Comparison of ENCODE assay signal across 9 cellular contexts in genomic region chr15:61834076-61834697, GRCh38.
A peak's percentile ranks its signal among the peaks of the same experiment; 100 is the strongest.
DNase-seq lines count a peak whose midpoint lies in the region; ATAC-seq and TF ChIP-seq lines count a peak whose summit lies in the region.
"Had no signal": no experiment of that assay in that cellular context is flagged by ENCODE, and none has a peak within 500 bp of the region (broad histone marks: within the 10 kb centered on the region; RNA-seq: fewer than 3 reads in every experiment).

No MANE protein-coding gene starts in this region.

- H3K27ac Mint-ChIP-seq in T-helper 2 cell treated with Interferon-gamma antibody and Interleukin-4, amounts not matched to agents 5 μg/mL and 100 μg/mL, for 36 hours: no peak overlapping the region
- H3K27ac Mint-ChIP-seq: IgD-negative memory B cell had no signal

- no peak for TF ChIP-seq POLR2A in sigmoid colon (IDR thresholded peaks at IDR 0.05)

- peak; percentile 75 for ATAC-seq in GM21528 (IDR thresholded peaks at IDR 0.05; ENCODE audit: low FRiP score, unreplicated experiment)
- no peak for ATAC-seq in HG02970 (IDR thresholded peaks at IDR 0.05; ENCODE audit: low FRiP score, unreplicated experiment)

- H3K27me3 ChIP-seq in sigmoid colon: no peaks in the 10 kb centered on the region

- no peak overlapping the region for H3K27ac ChIP-seq in sigmoid colon

- peaks cover 0 to 5% (median 0%) of the 10 kb centered on the region in 4 donors for H3K4me1 ChIP-seq in sigmoid colon

- TF ChIP-seq CTCF in sigmoid colon (IDR thresholded peaks at IDR 0.05): peak; percentile 78 to 95 (median 85)

- H3K4me3 Mint-ChIP-seq in T-helper 2 cell treated with Interferon-gamma antibody and Interleukin-4, amounts not matched to agents 5 μg/mL and 100 μg/mL, for 36 hours: no peak overlapping the region

- H3K27me3 Mint-ChIP-seq in T-helper 2 cell treated with Interferon-gamma antibody and Interleukin-4, amounts not matched to agents 5 μg/mL and 100 μg/mL, for 36 hours (ENCODE audit: low read depth): peaks cover 17% of the 10 kb centered on the region

- peak; percentile 73 for DNase-seq in CD1c-positive myeloid dendritic cell (ENCODE audit: extremely low spot score)
- peak; percentile 25 for DNase-seq in NCI-H146 treated with DMSO at 0.1 percent for 48 hours (lab: John Stamatoyannopoulos, UW; ENCODE audit: unreplicated experiment)
- peak; percentile 53 for DNase-seq in T-helper 2 cell treated with Interferon-gamma antibody and Interleukin-4, amounts not matched to agents 5 μg/mL and 100 μg/mL, for 36 hours (ENCODE audit: low spot score)
- DNase-seq in amygdala (lab: John Stamatoyannopoulos, UW): peak in 50 of 56 donors; percentile 13 to 90 (median 57)
- DNase-seq in hepatic stellate cell (ENCODE audit: low spot score): peak; percentile 74
- peak; percentile 88 for DNase-seq in sigmoid colon

- H3K36me3 Mint-ChIP-seq in T-helper 2 cell treated with Interferon-gamma antibody and Interleukin-4, amounts not matched to agents 5 μg/mL and 100 μg/mL, for 36 hours (ENCODE audit: low read depth): no peaks in the 10 kb centered on the region
- H3K36me3 Mint-ChIP-seq: IgD-negative memory B cell had no signal

- 27 to 32% methylated on average over 16 of the region's 16 CpGs for WGBS in sigmoid colon, 2 donors

- H3K9me3 Mint-ChIP-seq in T-helper 2 cell treated with Interferon-gamma antibody and Interleukin-4, amounts not matched to agents 5 μg/mL and 100 μg/mL, for 36 hours: no peaks in the 10 kb centered on the region
- H3K9me3 Mint-ChIP-seq: IgD-negative memory B cell had no signal

- H3K4me1 Mint-ChIP-seq in T-helper 2 cell treated with Interferon-gamma antibody and Interleukin-4, amounts not matched to agents 5 μg/mL and 100 μg/mL, for 36 hours (ENCODE audit: low read depth): peaks cover 1% of the 10 kb centered on the region

- no peaks in the 10 kb centered on the region for H3K9me3 ChIP-seq in sigmoid colon

- H3K36me3 ChIP-seq in sigmoid colon: no peaks in the 10 kb centered on the region

- intact Hi-C loops in sigmoid colon (cut with DNase I): loop anchor here (2.0 to 10.0 kb wide), 3 partner anchors 769 to 1325 kb away; no protein-coding TSS in a partner anchor

- no peak overlapping the region for H3K4me3 ChIP-seq in sigmoid colon

- TF ChIP-seq EP300 in sigmoid colon (IDR thresholded peaks at IDR 0.05): no peak

Comparison
In these comparisons a context has a peak if more than half of its experiments do, and no peak if none do; other contexts are left out.
1. DNase-seq: peak in every context shown above with its lines; median percentile 88 in sigmoid colon; 74 in hepatic stellate cell; 73 in CD1c-positive myeloid dendritic cell; 57 in amygdala; 53 in T-helper 2 cell treated with Interferon-gamma antibody and Interleukin-4, amounts not matched to agents 5 μg/mL and 100 μg/mL, for 36 hours; 25 in NCI-H146 treated with DMSO at 0.1 percent for 48 hours.